In genomic region chr4:44157611-44158277, GRCh38 we compare ENCODE assay signal across 19 cellular contexts.
DNase-seq lines count a peak whose midpoint lies in the region; ATAC-seq and TF ChIP-seq lines count a peak whose summit lies in the region.
"Had no signal": no experiment of that assay in that cellular context is flagged by ENCODE, and none has a peak within 500 bp of the region (broad histone marks: within the 10 kb centered on the region; RNA-seq: fewer than 3 reads in every experiment).

No MANE protein-coding gene starts in this region.

- no peak for TF ChIP-seq POLR2A in IMR-90 (IDR thresholded peaks at IDR 0.05; ENCODE audit: low read depth, low read length)
- no peak for TF ChIP-seq POLR2A in vagina (IDR thresholded peaks at IDR 0.05)

- H3K4me2 ChIP-seq in IMR-90 (ENCODE audit: low read depth, low read length) (peak overlapping the region; percentile 26; the same call in 1 of the 2 replicates), mammary epithelial cell (ENCODE audit: insufficient read depth, low read depth, low read length) (peak overlapping the region; percentile 9)

- POLR2A ChIA-PET in IMR-90 (lab: Charles Lee; ENCODE audit: unreplicated experiment): no interaction called here

- H4K91ac ChIP-seq in IMR-90 (ENCODE audit: insufficient read depth, low read depth, low read length): no peak overlapping the region

- no peaks in the 10 kb centered on the region for H3K36me3 Mint-ChIP-seq in chondrocyte (ENCODE audit: low read depth)
- H3K36me3 Mint-ChIP-seq: naive B cell had no signal

- H2AFZ ChIP-seq in IMR-90 (replicated peaks; ENCODE audit: low read length, poor library complexity): no peak overlapping the region
- H2AFZ ChIP-seq in mammary epithelial cell (ENCODE audit: low read depth, low read length): no peak overlapping the region

- no peak for TF ChIP-seq RAD21 in IMR-90 (IDR thresholded peaks at IDR 0.05; ENCODE audit: low read length)

- ATAC-seq in IMR-90 (ENCODE audit: low read depth) (peak; percentile 35; the same call in 1 of the 2 replicates), HG03159 (IDR thresholded peaks at IDR 0.05; ENCODE audit: unreplicated experiment) (no peak)
- ATAC-seq: T-helper 17 cell had no signal

- peaks cover 5% of the 10 kb centered on the region for H3K27me3 Mint-ChIP-seq in chondrocyte (ENCODE audit: low read depth)
- H3K27me3 Mint-ChIP-seq: naive B cell, progenitor cell of endocrine pancreas, T-helper 17 cell had no signal

- no peak overlapping the region for H2AK9ac ChIP-seq in IMR-90 (replicated peaks; ENCODE audit: low read depth, low read length, poor library complexity)

- H3K23ac ChIP-seq in IMR-90 (ENCODE audit: low read depth, low read length): no peak overlapping the region

- H2BK120ac ChIP-seq in IMR-90 (ENCODE audit: low read depth, low read length): peak overlapping the region; percentile 53

- H4K8ac ChIP-seq in IMR-90 (ENCODE audit: low read depth in 2 of 2, low read length in 2 of 2): no peak overlapping the region

- H3K9me1 ChIP-seq in IMR-90 (ENCODE audit: insufficient read depth, low read length): no peaks in the 10 kb centered on the region

- no peaks in the 10 kb centered on the region for H3K79me2 ChIP-seq in mammary epithelial cell (ENCODE audit: insufficient read depth, low read length)

- in situ Hi-C loops in Caki2 (cut with HindIII; ENCODE audit: low pct_unique_long_range_greater_than_20kb, low sequenced_read_pairs): no loop called here
- in situ Hi-C loops in IMR-90 (cut with MboI; ENCODE audit: low sequenced_read_pairs): no loop called here
- in situ Hi-C loops in mammary epithelial cell (cut with MboI; ENCODE audit: low sequenced_read_pairs in 2 of 2): no loop called here

- no peaks in the 10 kb centered on the region for H4K20me1 ChIP-seq in IMR-90 (ENCODE audit: insufficient read depth, low read length)
- no peaks in the 10 kb centered on the region for H4K20me1 ChIP-seq in mammary epithelial cell (ENCODE audit: insufficient read depth, low read length)

- CTCF ChIA-PET in IMR-90 (lab: Yijun Ruan, JAX): no interaction called here
- CTCF ChIA-PET in mammary epithelial cell (lab: Charles Lee; ENCODE audit: low non-redundant PET): no interaction called here

- no peaks in the 10 kb centered on the region for H3K27me3 ChIP-seq in IMR-90 (ENCODE audit: control insufficient read depth, insufficient read depth, low read length)
- no peaks in the 10 kb centered on the region for H3K27me3 ChIP-seq in mammary epithelial cell (ENCODE audit: insufficient read depth, low read length)
- H3K27me3 ChIP-seq in vagina: no peaks in the 10 kb centered on the region
- H3K27me3 ChIP-seq: stomach, uterus had no signal

- no peak overlapping the region for H2BK15ac ChIP-seq in IMR-90 (ENCODE audit: low read depth, low read length)

- H3K79me1 ChIP-seq in IMR-90 (ENCODE audit: low read depth in 1 of 2, low read length in 2 of 2): no peaks in the 10 kb centered on the region

- H3K4me1 ChIP-seq in IMR-90 (ENCODE audit: control insufficient read depth, insufficient read depth, low read length) (no peaks in the 10 kb centered on the region), mammary epithelial cell (ENCODE audit: insufficient read depth, low read length) (peaks cover 30% of the 10 kb centered on the region), vagina (no peaks in the 10 kb centered on the region)
- H3K4me1 ChIP-seq: left ventricle myocardium inferior, uterus had no signal

- H3K4me1 Mint-ChIP-seq in chondrocyte (ENCODE audit: low read depth): peaks cover 10% of the 10 kb centered on the region
- H3K4me1 Mint-ChIP-seq: naive B cell, T-helper 17 cell had no signal

- DNase-seq in Caki2 (ENCODE audit: low read depth) (peak; percentile 17), IMR-90 (peak; percentile 60), mammary epithelial cell (no peak), kidney glomerular epithelial cell (lab: John Stamatoyannopoulos, UW) (peak; percentile 61), vagina (ENCODE audit: extremely low spot score in 2 of 2) (no peak), chondrocyte (ENCODE audit: low spot score) (no peak), NCI-H1436 treated with DMSO at 0.1 percent for 48 hours (lab: John Stamatoyannopoulos, UW) (no peak)
- DNase-seq: activated CD4-positive, CD25-positive, alpha-beta regulatory T cell; activated effector memory CD4-positive, alpha-beta T cell treated with Interleukin-2 at 50 U/mL for 16 hours; left ventricle myocardium inferior; naive B cell; NCI-H1930; NCI-H748 treated with DMSO at 0.1 percent for 48 hours; stomach; T-helper 17 cell; uterus had no signal

- H3K27ac Mint-ChIP-seq in chondrocyte (ENCODE audit: unreplicated experiment): no peak overlapping the region
- H3K27ac Mint-ChIP-seq: progenitor cell of endocrine pancreas, T-helper 17 cell had no signal

- H3K56ac ChIP-seq in IMR-90 (ENCODE audit: extremely low read depth, insufficient read depth, low read length): no peak overlapping the region

- 0 out of 2 replicates have a peak overlapping the region, but pooled peaks have one; percentile 45 for H3K14ac ChIP-seq in IMR-90 (replicated peaks; ENCODE audit: low read depth, low read length)

- no peak overlapping the region for H2BK5ac ChIP-seq in IMR-90 (ENCODE audit: low read depth, low read length, poor library complexity, severe bottlenecking)

- H3K9ac ChIP-seq in IMR-90 (ENCODE audit: low read depth, low read length) (no peak overlapping the region), mammary epithelial cell (ENCODE audit: insufficient read depth, low read length) (no peak overlapping the region)

- no peak overlapping the region for H4K5ac ChIP-seq in IMR-90 (ENCODE audit: low read depth, low read length)

- H3K27ac ChIP-seq in IMR-90 (ENCODE audit: insufficient read depth, low read length): no peak overlapping the region
- no peak overlapping the region for H3K27ac ChIP-seq in mammary epithelial cell (ENCODE audit: insufficient read depth, low read depth, low read length)
- H3K27ac ChIP-seq in vagina: no peak overlapping the region
- H3K27ac ChIP-seq: HL-60, left ventricle myocardium inferior, stomach, uterus had no signal

- peak overlapping the region; percentile 37; the same call in 1 of the 2 replicates for H2BK20ac ChIP-seq in IMR-90 (ENCODE audit: low read depth, low read length)

- no peak overlapping the region for H2AK5ac ChIP-seq in IMR-90 (ENCODE audit: low read depth, low read length)

- no peaks in the 10 kb centered on the region for H3K9me3 Mint-ChIP-seq in chondrocyte (ENCODE audit: low read depth)

- WGBS in IMR-90 (ENCODE audit: extremely low coverage in 2 of 2, insufficient read length in 1 of 2), 2 experiments: no CpG with 5 or more reads among the region's 6 CpGs
- WGBS in mammary epithelial cell (ENCODE audit: low coverage, missing lambda C conversion rate): 39% methylated on average over 6 of the region's 6 CpGs

- H3K36me3 ChIP-seq in IMR-90 (ENCODE audit: control insufficient read depth, insufficient read depth, low read length) (no peaks in the 10 kb centered on the region), mammary epithelial cell (ENCODE audit: insufficient read depth, low read length) (no peaks in the 10 kb centered on the region), vagina (no peaks in the 10 kb centered on the region)
- H3K36me3 ChIP-seq: left ventricle myocardium inferior, stomach, uterus had no signal

- peak overlapping the region; percentile 9; the same call in 1 of the 2 replicates for H3K4ac ChIP-seq in IMR-90 (ENCODE audit: low read depth, low read length)

- no TSS peak for BruUV-seq in IMR-90 (replicated peaks; lab: Mats Ljungman, UMichigan)
- BruUV-seq in mammary epithelial cell (replicated peaks; lab: Mats Ljungman, UMichigan): no TSS peak

- dilution Hi-C loops in IMR-90 (cut with HindIII; ENCODE audit: low sequenced_read_pairs, unreplicated experiment) (no loop called here), mammary epithelial cell (cut with HindIII; ENCODE audit: low sequenced_read_pairs) (no loop called here)

- H3K9me3 ChIP-seq in IMR-90 (ENCODE audit: control insufficient read depth, insufficient read depth, low read length) (peaks cover 2% of the 10 kb centered on the region; the same call in 1 of the 2 replicates), mammary epithelial cell (replicated peaks; ENCODE audit: insufficient read depth, low read length) (no peaks in the 10 kb centered on the region), vagina (no peaks in the 10 kb centered on the region)
- H3K9me3 ChIP-seq: left ventricle myocardium inferior, stomach, uterus had no signal

- no peak overlapping the region for H3K4me3 Mint-ChIP-seq in chondrocyte (ENCODE audit: unreplicated experiment)
- H3K4me3 Mint-ChIP-seq: naive B cell, T-helper 17 cell had no signal

- intact Hi-C loops in IMR-90 (cut with micrococcal nuclease): no loop called here
- intact Hi-C loops in mammary epithelial cell (cut with micrococcal nuclease): loop anchor here (1.0 kb wide), 1 partner anchor 11 kb away; no protein-coding TSS in a partner anchor
- intact Hi-C loops in vagina (cut with DNase I): no loop called here

- no peak overlapping the region for H3K4me3 ChIP-seq in IMR-90 (ENCODE audit: insufficient read depth, low read depth, low read length)
- no peak overlapping the region for H3K4me3 ChIP-seq in mammary epithelial cell (replicated peaks in 1 of 3; ENCODE audit: insufficient read depth in 1 of 3, low read depth in 2 of 3, low read length in 3 of 3)
- H3K4me3 ChIP-seq in vagina: no peak overlapping the region
- H3K4me3 ChIP-seq: left ventricle myocardium inferior, stomach, uterus had no signal

- no peak for TF ChIP-seq CTCF in IMR-90 (conservative IDR thresholded peaks at IDR 0.05; ENCODE audit: low read depth, low read length)
- TF ChIP-seq CTCF in mammary epithelial cell (conservative IDR thresholded peaks at IDR 0.05 in 1 of 2, IDR thresholded peaks at IDR 0.05 in 1 of 2; ENCODE audit: extremely low read depth in 1 of 2, insufficient read depth in 1 of 2, low read depth in 1 of 2, low read length in 2 of 2): no peak
- no peak for TF ChIP-seq CTCF in vagina (IDR thresholded peaks at IDR 0.05)
- no peak for TF ChIP-seq CTCF in chondrocyte (IDR thresholded peaks at IDR 0.05)

- peak overlapping the region; percentile 44; the same call in 1 of the 2 replicates for H3K18ac ChIP-seq in IMR-90 (ENCODE audit: low read depth, low read length)

TF ChIP-seq in IMR-90, 13 proteins besides CTCF, POLR2A, EP300 and RAD21 (continues in another document):
- TF ChIP-seq RCOR1 (IDR thresholded peaks at IDR 0.05; ENCODE audit: insufficient replicate concordance, low read length) (no peak), MAFK (IDR thresholded peaks at IDR 0.05; ENCODE audit: low read depth, low read length) (no peak), BHLHE40 (IDR thresholded peaks at IDR 0.05; ENCODE audit: low read depth, low read length) (no peak), MXI1 (IDR thresholded peaks at IDR 0.05; ENCODE audit: borderline replicate concordance, low read depth, low read length) (no peak), MAZ (IDR thresholded peaks at IDR 0.05; ENCODE audit: borderline replicate concordance, low read depth, low read length) (no peak), CEBPB (IDR thresholded peaks at IDR 0.05; ENCODE audit: low read depth, low read length) (no peak), FOS (IDR thresholded peaks at IDR 0.05; ENCODE audit: low read depth, low read length) (no peak), NFE2L2 (IDR thresholded peaks at IDR 0.05; ENCODE audit: low read depth, low read length) (no peak)

Comparison
In these comparisons a context has a peak if more than half of its experiments do, and no peak if none do; other contexts are left out.
1. DNase-seq: peak in Caki2 (single experiment), IMR-90 (single experiment) and kidney glomerular epithelial cell (single experiment); none in mammary epithelial cell (single experiment), vagina (0 of 2), chondrocyte (single experiment) and NCI-H1436 treated with DMSO at 0.1 percent for 48 hours (single experiment).